In genomic region chr17:57995076-57995956, GRCh38 we compare ENCODE assay signal across 8 cellular contexts. TPM values are rescaled to one million over a fixed set of nuclear protein-coding genes. Genes with fewer than 3 reads are reported as not detected.
DNase-seq lines count a peak whose midpoint lies in the region; ATAC-seq and TF ChIP-seq lines count a peak whose summit lies in the region.

No MANE protein-coding gene starts in this region.

- peaks cover 21% of the 10 kb centered on the region for H3K4me1 Mint-ChIP-seq in activated T-helper 17 cell treated with anti-CD3 and anti-CD28 coated beads, Interleukin-2, amount 50 U/mL, for 72 hours

- H4K91ac ChIP-seq in neuronal stem cell (ENCODE audit: low read depth, low read length, poor library complexity) = no peak overlapping the region

- peak; percentile 88 for DNase-seq in Ammon's horn (ENCODE audit: low spot score)
- peak; percentile 74 for DNase-seq in Jurkat, Clone E6-1 (ENCODE audit: low read depth, low spot score)
- peak; percentile 64 to 71 for DNase-seq in PC-9
- peak; percentile 87 for DNase-seq in fibroblast of the aortic adventitia (ENCODE audit: low read depth)
- peak; percentile 58 for DNase-seq in neuronal stem cell (ENCODE audit: low spot score)
- DNase-seq in upper lobe of left lung = peak in 1 of 2 donors; percentile 66

- H2AK5ac ChIP-seq in neuronal stem cell (ENCODE audit: low read depth, low read length) = no peak overlapping the region

- no peaks in the 10 kb centered on the region for H3K9me3 Mint-ChIP-seq in activated T-helper 17 cell treated with anti-CD3 and anti-CD28 coated beads, Interleukin-2, amount 50 U/mL, for 72 hours

- no peak overlapping the region for H2AFZ ChIP-seq in PC-9
- H2AFZ ChIP-seq in neuronal stem cell (ENCODE audit: low read length) = no peak overlapping the region

- peaks cover 48% of the 10 kb centered on the region for H3K36me3 Mint-ChIP-seq in activated T-helper 17 cell treated with anti-CD3 and anti-CD28 coated beads, Interleukin-2, amount 50 U/mL, for 72 hours (ENCODE audit: low read depth)

- H3K27ac ChIP-seq in PC-9 (peak overlapping the region; percentile 2; the same call in 1 of the 2 replicates), neuronal stem cell (replicated peaks; ENCODE audit: low read length) (peak overlapping the region; percentile 10), upper lobe of left lung (no peak overlapping the region)

- TF ChIP-seq POLR2A in upper lobe of left lung (IDR thresholded peaks at IDR 0.05) = no peak

- no peak overlapping the region for H4K8ac ChIP-seq in neuronal stem cell (ENCODE audit: low read depth, low read length)

- peaks cover 13% of the 10 kb centered on the region for H3K36me3 ChIP-seq in PC-9 (ENCODE audit: low read depth)
- peaks cover 0 to 39% of the 10 kb centered on the region in 2 donors for H3K36me3 ChIP-seq in neuronal stem cell (replicated peaks in 1 of 2; ENCODE audit: control insufficient read depth in 2 of 2, insufficient read depth in 2 of 2, low read length in 2 of 2)
- peaks cover 0 to 21% (median 3%) of the 10 kb centered on the region in 4 donors for H3K36me3 ChIP-seq in upper lobe of left lung

- no peak overlapping the region for H3K4me3 ChIP-seq in Jurkat, Clone E6-1 (ENCODE audit: low read length)
- H3K4me3 ChIP-seq in PC-9 (no peak overlapping the region), fibroblast of the aortic adventitia (ENCODE audit: low read depth, low read length) (no peak overlapping the region), neuronal stem cell (ENCODE audit: low read length in 2 of 2) (no peak overlapping the region), upper lobe of left lung (no peak overlapping the region)

- no peaks in the 10 kb centered on the region for H3K27me3 Mint-ChIP-seq in activated T-helper 17 cell treated with anti-CD3 and anti-CD28 coated beads, Interleukin-2, amount 50 U/mL, for 72 hours

- no peaks in the 10 kb centered on the region for H3K79me1 ChIP-seq in neuronal stem cell (ENCODE audit: low read depth, low read length)

- no peak for TF ChIP-seq EP300 in upper lobe of left lung (IDR thresholded peaks at IDR 0.05)

- BruUV-seq in PC-9 (replicated peaks; lab: Mats Ljungman, UMichigan) = no TSS peak

- no peaks in the 10 kb centered on the region for H3K27me3 ChIP-seq in PC-9 (ENCODE audit: insufficient read depth, low read depth)
- no peaks in the 10 kb centered on the region for H3K27me3 ChIP-seq in neuronal stem cell (ENCODE audit: control insufficient read depth in 3 of 3, insufficient read depth in 3 of 3, low read depth in 1 of 3, low read length in 3 of 3)
- H3K27me3 ChIP-seq in upper lobe of left lung = no peaks in the 10 kb centered on the region

- H3K4ac ChIP-seq in neuronal stem cell (ENCODE audit: low read length) = no peak overlapping the region

- H3K4me1 ChIP-seq in PC-9 (replicated peaks; ENCODE audit: insufficient read depth) (no peaks in the 10 kb centered on the region), neuronal stem cell (ENCODE audit: control insufficient read depth in 2 of 2, insufficient read depth in 1 of 2, low read depth in 1 of 2, low read length in 2 of 2) (peaks cover 12 to 31% of the 10 kb centered on the region in 2 donors), upper lobe of left lung (peaks cover 9 to 27% (median 16%) of the 10 kb centered on the region in 4 donors)

- TF ChIP-seq CTCF in PC-9 (conservative IDR thresholded peaks at IDR 0.05) (peak; percentile 93), fibroblast of the aortic adventitia (IDR thresholded peaks at IDR 0.05; ENCODE audit: insufficient read depth, low read length) (peak; percentile 73), upper lobe of left lung (IDR thresholded peaks at IDR 0.05) (peak; percentile 50 to 79 (median 69))

- H3K23ac ChIP-seq in neuronal stem cell (ENCODE audit: low read depth, low read length, poor library complexity) = no peak overlapping the region

- no peak overlapping the region for H2BK5ac ChIP-seq in neuronal stem cell (ENCODE audit: low read length)

- H3K9me2 ChIP-seq in PC-9 (ENCODE audit: insufficient read depth) = no peaks in the 10 kb centered on the region

- POLR2A ChIA-PET in PC-9 (lab: Charles Lee; ENCODE audit: unreplicated experiment) = no interaction called here

- peaks cover 79% of the 10 kb centered on the region for H3F3A ChIP-seq in PC-9 (ENCODE audit: insufficient read depth, low read depth)

- H3K9ac ChIP-seq in neuronal stem cell (ENCODE audit: low read depth, low read length, poor library complexity) = no peak overlapping the region

- CTCF ChIA-PET in PC-9 (lab: Charles Lee) = interaction anchor here (0.8 to 1.6 kb wide), 4 partner anchors 9 to 162 kb away, joined by 3 to 5 read pairs (median 4); no protein-coding TSS in a partner anchor

- peak overlapping the region; percentile 48 for H3K4me3 Mint-ChIP-seq in activated T-helper 17 cell treated with anti-CD3 and anti-CD28 coated beads, Interleukin-2, amount 50 U/mL, for 72 hours

- H4K20me1 ChIP-seq in PC-9 (ENCODE audit: insufficient read depth) = peaks cover 22% of the 10 kb centered on the region

- peak; percentile 62 for ATAC-seq in GM19023 (IDR thresholded peaks at IDR 0.05; ENCODE audit: unreplicated experiment)
- peak; percentile 79 for ATAC-seq in activated T-helper 17 cell treated with anti-CD3 and anti-CD28 coated beads, Interleukin-2, amount 50 U/mL, for 72 hours (replicated peaks)
- peak; percentile 90 to 94 for ATAC-seq in upper lobe of left lung (ENCODE audit: low FRiP score in 2 of 2)

- H3K18ac ChIP-seq in neuronal stem cell (ENCODE audit: low read length) = peak overlapping the region; percentile 76

- no peak overlapping the region for H3K14ac ChIP-seq in neuronal stem cell (ENCODE audit: low read length)

- H3K79me2 ChIP-seq in PC-9 (ENCODE audit: low read depth) = no peaks in the 10 kb centered on the region

- WGBS in neuronal stem cell (ENCODE audit: extremely low coverage in 2 of 2, insufficient read length in 2 of 2, insufficient replicate concordance in 1 of 2), 2 donors = no CpG with 5 or more reads among the region's 4 CpGs
- WGBS in upper lobe of left lung, 2 donors = 35 to 42% methylated on average over 4 of the region's 4 CpGs

- no peak overlapping the region for H2BK12ac ChIP-seq in neuronal stem cell (ENCODE audit: low read length)

- peak overlapping the region; percentile 88 for H3K27ac Mint-ChIP-seq in activated T-helper 17 cell treated with anti-CD3 and anti-CD28 coated beads, Interleukin-2, amount 50 U/mL, for 72 hours

- H2BK120ac ChIP-seq in neuronal stem cell (ENCODE audit: low read depth, low read length) = no peak overlapping the region

- no peak overlapping the region for H2BK15ac ChIP-seq in neuronal stem cell (ENCODE audit: low read length)

- H3K4me2 ChIP-seq in PC-9 = no peak overlapping the region
- no peak overlapping the region for H3K4me2 ChIP-seq in neuronal stem cell (ENCODE audit: insufficient read depth, low read length, poor library complexity, severe bottlenecking)

- intact Hi-C loops in PC-9 (cut with micrococcal nuclease; ENCODE audit: unreplicated experiment) = loop anchor here (1.0 to 5.0 kb wide), 6 partner anchors 105 to 865 kb away; partner anchors contain the start of genes CCDC182 and MRPS23

- H3K9me3 ChIP-seq in PC-9 (ENCODE audit: insufficient read depth, low read depth) (no peaks in the 10 kb centered on the region), neuronal stem cell (replicated peaks in 1 of 2; ENCODE audit: control insufficient read depth in 2 of 2, insufficient read depth in 1 of 2, low read depth in 1 of 2, low read length in 2 of 2) (no peaks in the 10 kb centered on the region), upper lobe of left lung (no peaks in the 10 kb centered on the region)

RNA-seq across cellular contexts. Expression of gene VEZF1, which starts 7.3 kb away (rescaled TPM):
- polyA plus RNA-seq in Jurkat, Clone E6-1 (2012; ENCODE audit: insufficient read depth, insufficient read length) = 34.4 TPM
- 29.9 and 50.9 TPM in 2 replicates for total RNA-seq in PC-9 (2021)
- total RNA-seq in activated T-helper 17 cell treated with anti-CD3 and anti-CD28 coated beads, Interleukin-2, amount 50 U/mL, for 72 hours = 10 to 100 TPM; 21.4 to 29.6 TPM
- 16.4 and 76.2 TPM in 2 replicates for total RNA-seq in fibroblast of the aortic adventitia (ENCODE audit: low replicate concordance)
- polyA plus RNA-seq in neuronal stem cell (2013, experiment 1 of 2) = 83.0 TPM
- polyA plus RNA-seq in neuronal stem cell (2013, experiment 2 of 2) = 85.4 TPM
- 10 to 100 TPM; 36.4 to 99.7 (median 72.5) TPM for total RNA-seq in upper lobe of left lung

RNA-seq across cellular contexts. Expression of gene SRSF1, which starts 11.7 kb away (rescaled TPM):
- polyA plus RNA-seq in Jurkat, Clone E6-1 (2012; ENCODE audit: insufficient read depth, insufficient read length) = 479 TPM
- total RNA-seq in PC-9 (2021) = 210 and 278 TPM in 2 replicates
- 100 to 1,000 TPM; 276 to 391 TPM for total RNA-seq in activated T-helper 17 cell treated with anti-CD3 and anti-CD28 coated beads, Interleukin-2, amount 50 U/mL, for 72 hours
- 330 and 375 TPM in 2 replicates for total RNA-seq in fibroblast of the aortic adventitia (ENCODE audit: low replicate concordance)
- polyA plus RNA-seq in neuronal stem cell (2013, experiment 1 of 2) = 212 TPM
- polyA plus RNA-seq in neuronal stem cell (2013, experiment 2 of 2) = 227 TPM
- total RNA-seq in upper lobe of left lung = 100 to 1,000 TPM; 109 to 393 (median 160) TPM

RNA-seq across cellular contexts. Expression of gene CUEDC1, which starts 40.1 kb away (rescaled TPM):
- polyA plus RNA-seq in Jurkat, Clone E6-1 (2012; ENCODE audit: insufficient read depth, insufficient read length) = 3.6 TPM
- total RNA-seq in PC-9 (2021) (60.7 and 61.4 TPM in 2 replicates), fibroblast of the aortic adventitia (ENCODE audit: low replicate concordance) (17.1 and 25.7 TPM in 2 replicates), upper lobe of left lung (100 to 1,000 TPM in 1 of 6 donors, 10 to 100 TPM in 5; 33.3 to 119 (median 54.4) TPM)
- under 1 TPM; 0.15 to 0.56 TPM for total RNA-seq in activated T-helper 17 cell treated with anti-CD3 and anti-CD28 coated beads, Interleukin-2, amount 50 U/mL, for 72 hours
- 23.4 TPM for polyA plus RNA-seq in neuronal stem cell (2013, experiment 1 of 2)
- polyA plus RNA-seq in neuronal stem cell (2013, experiment 2 of 2) = 22.7 TPM

Comparison
In these comparisons a context has a peak if more than half of its experiments do, and no peak if none do; other contexts are left out.
1. H3K27ac ChIP-seq: peak in PC-9 (single experiment) and neuronal stem cell (single experiment); none in upper lobe of left lung (0 of 4).
2. RNA of gene CUEDC1, which starts 40.1 kb away (total RNA-seq): 60.7 to 61.4 TPM in PC-9, 33.3 to 119 TPM in upper lobe of left lung and 17.1 to 25.7 TPM in fibroblast of the aortic adventitia; 0.15 to 0.56 TPM in activated T-helper 17 cell treated with anti-CD3 and anti-CD28 coated beads, Interleukin-2, amount 50 U/mL, for 72 hours; every median in the first group is over 10 times any median in the second.
3. Peak in every context shown above with its lines, with median percentiles within 50 percentile points of each other: ATAC-seq and CTCF ChIP-seq.